Comparison of ENCODE assay signal across 8 cellular contexts in the genomic region with DNA sequence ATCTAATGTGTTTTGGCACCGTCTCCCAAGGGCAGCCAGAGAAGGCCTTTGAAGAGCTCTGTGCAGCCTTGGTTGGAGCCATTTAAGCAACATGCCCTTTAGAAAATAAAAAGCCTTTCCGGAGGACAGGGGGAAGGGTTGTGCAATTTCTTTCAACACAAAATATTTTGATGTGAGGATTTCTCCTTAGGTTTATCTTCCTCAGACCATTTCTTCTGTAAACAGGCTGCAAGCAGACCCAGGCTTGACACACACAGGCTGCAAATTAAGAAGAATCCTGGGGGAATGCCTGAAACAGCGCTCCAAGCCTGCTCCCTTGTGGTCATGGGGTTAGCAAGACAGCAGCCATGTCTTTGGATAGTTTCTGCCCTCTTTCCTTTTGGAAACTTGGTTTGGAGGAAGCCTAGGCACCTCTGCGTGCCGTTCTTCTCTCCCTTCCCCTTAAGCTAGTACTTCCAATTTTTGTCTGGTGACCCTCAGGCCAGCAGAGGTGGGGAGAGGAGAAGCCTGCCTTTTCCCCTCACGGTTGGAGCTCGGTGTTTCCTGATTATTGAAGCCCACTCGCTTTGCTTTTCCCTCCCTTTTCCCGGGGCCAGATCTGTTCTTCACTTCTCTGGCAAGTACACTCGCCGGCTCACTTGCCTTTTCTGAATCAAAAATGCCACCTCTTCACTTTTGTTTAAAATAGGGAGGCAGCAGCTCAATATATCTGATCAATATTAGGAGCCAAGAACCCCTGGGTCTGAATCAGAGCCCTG. TPM values are rescaled to one million over a fixed set of nuclear protein-coding genes. Genes with fewer than 3 reads are reported as not detected.
DNase-seq lines count a peak whose midpoint lies in the region; ATAC-seq and TF ChIP-seq lines count a peak whose summit lies in the region.

No MANE protein-coding gene starts in this region.

- H3K9me3 ChIP-seq in colonic mucosa (no peaks in the 10 kb centered on the region), mesodermal cell (ENCODE audit: control insufficient read depth, low read length) (peaks cover 7% of the 10 kb centered on the region), prostate gland (no peaks in the 10 kb centered on the region)

- H3K4me3 ChIP-seq in AG09309 (ENCODE audit: control insufficient read depth, low read depth, low read length) (no peak overlapping the region), NB4 (ENCODE audit: low read depth, low read length) (no peak overlapping the region), colonic mucosa (no peak overlapping the region), mesodermal cell (ENCODE audit: extremely low read depth, insufficient read depth, low read length, poor library complexity, severe bottlenecking) (no peak overlapping the region), prostate gland (no peak overlapping the region)

- DNase-seq in AG09309 (ENCODE audit: low read depth) = peak; percentile 90
- peak; percentile 31 for DNase-seq in NB4 (ENCODE audit: low read depth)
- peak; percentile 20 for DNase-seq in colonic mucosa
- DNase-seq in prostate gland (ENCODE audit: low spot score) = no peak
- DNase-seq in activated CD8-positive, alpha-beta T cell treated with anti-CD3 and anti-CD28 coated beads for 36 hours = no peak
- no peak for DNase-seq in effector memory CD8-positive, alpha-beta T cell
- DNase-seq in DMS153 treated with DMSO at 0.1 percent for 48 hours (lab: John Stamatoyannopoulos, UW; ENCODE audit: unreplicated experiment) = no peak

- H3K36me3 Mint-ChIP-seq in activated CD8-positive, alpha-beta T cell treated with anti-CD3 and anti-CD28 coated beads for 36 hours (ENCODE audit: low read depth) = no peaks in the 10 kb centered on the region
- no peaks in the 10 kb centered on the region for H3K36me3 Mint-ChIP-seq in effector memory CD8-positive, alpha-beta T cell (ENCODE audit: insufficient read depth)

- CTCF ChIA-PET in activated CD8-positive, alpha-beta T cell treated with anti-CD3 and anti-CD28 coated beads for 36 hours (lab: Charles Lee) = interaction anchor here (0.7 kb wide), 1 partner anchor 11 kb away, joined by 3 read pairs; no protein-coding TSS in a partner anchor

- no peak for TF ChIP-seq POLR2A in NB4 (IDR thresholded peaks at IDR 0.05; ENCODE audit: extremely low read depth, insufficient read length)
- TF ChIP-seq POLR2A in prostate gland (IDR thresholded peaks at IDR 0.05) = no peak

- peaks cover 16% of the 10 kb centered on the region for H3K4me1 Mint-ChIP-seq in activated CD8-positive, alpha-beta T cell treated with anti-CD3 and anti-CD28 coated beads for 36 hours (ENCODE audit: low read depth)
- H3K4me1 Mint-ChIP-seq in effector memory CD8-positive, alpha-beta T cell (ENCODE audit: low read depth in 2 of 2) = no peaks in the 10 kb centered on the region

- H3K27ac ChIP-seq in colonic mucosa (peak overlapping the region; percentile 58), mesodermal cell (ENCODE audit: low read depth, low read length, severe bottlenecking) (peak overlapping the region; percentile 54), prostate gland (peak overlapping the region in 1 of 2 donors; percentile 6)

- no peaks in the 10 kb centered on the region for H3K36me3 ChIP-seq in colonic mucosa
- H3K36me3 ChIP-seq in mesodermal cell (ENCODE audit: control insufficient read depth, insufficient read depth, low read length) = no peaks in the 10 kb centered on the region
- H3K36me3 ChIP-seq in prostate gland = no peaks in the 10 kb centered on the region

- no peak overlapping the region for H3K27ac Mint-ChIP-seq in activated CD8-positive, alpha-beta T cell treated with anti-CD3 and anti-CD28 coated beads for 36 hours
- no peak overlapping the region for H3K27ac Mint-ChIP-seq in effector memory CD8-positive, alpha-beta T cell

- ATAC-seq in activated CD8-positive, alpha-beta T cell treated with anti-CD3 and anti-CD28 coated beads for 36 hours = no peak
- ATAC-seq in effector memory CD8-positive, alpha-beta T cell (replicated peaks) = no peak

- H3K27me3 ChIP-seq in colonic mucosa = no peaks in the 10 kb centered on the region
- no peaks in the 10 kb centered on the region for H3K27me3 ChIP-seq in prostate gland (replicated peaks; ENCODE audit: insufficient read depth)

- POLR2A ChIA-PET in activated CD8-positive, alpha-beta T cell treated with anti-CD3 and anti-CD28 coated beads for 36 hours (lab: Charles Lee) = interaction anchor here (0.7 kb wide), 1 partner anchor 69 kb away, joined by 3 read pairs; no protein-coding TSS in a partner anchor

- WGBS in mesodermal cell (ENCODE audit: insufficient coverage in 2 of 2), 2 experiments = 90 to 91% methylated on average over 6 to 8 of the region's 11 CpGs
- WGBS in prostate gland = 80% methylated on average over 11 of the region's 11 CpGs

- intact Hi-C loops in colonic mucosa (cut with DNase I) = no loop called here
- intact Hi-C loops in prostate gland (cut with DNase I) = loop anchor here (5.0 kb wide), 1 partner anchor 163 kb away; no protein-coding TSS in a partner anchor
- intact Hi-C loops in activated CD8-positive, alpha-beta T cell treated with anti-CD3 and anti-CD28 coated beads for 36 hours (cut with micrococcal nuclease) = no loop called here

- H3K4me1 ChIP-seq in colonic mucosa (no peaks in the 10 kb centered on the region), mesodermal cell (ENCODE audit: control insufficient read depth, insufficient read depth, low read length, poor library complexity, severe bottlenecking) (peaks cover 24% of the 10 kb centered on the region), prostate gland (replicated peaks) (no peaks in the 10 kb centered on the region)

- peaks cover 6% of the 10 kb centered on the region for H3K9me3 Mint-ChIP-seq in activated CD8-positive, alpha-beta T cell treated with anti-CD3 and anti-CD28 coated beads for 36 hours
- no peaks in the 10 kb centered on the region for H3K9me3 Mint-ChIP-seq in effector memory CD8-positive, alpha-beta T cell

- no peaks in the 10 kb centered on the region for H3K27me3 Mint-ChIP-seq in activated CD8-positive, alpha-beta T cell treated with anti-CD3 and anti-CD28 coated beads for 36 hours
- H3K27me3 Mint-ChIP-seq in effector memory CD8-positive, alpha-beta T cell = peaks cover 7 to 27% of the 10 kb centered on the region in 2 donors

- TF ChIP-seq CTCF in AG09309 (IDR thresholded peaks at IDR 0.05; ENCODE audit: control insufficient read depth, insufficient read depth, low read depth, low read length, missing control alignments) (peak; percentile 84), NB4 (IDR thresholded peaks at IDR 0.05; ENCODE audit: low read depth, low read length) (no peak), colonic mucosa (IDR thresholded peaks at IDR 0.05) (no peak), prostate gland (IDR thresholded peaks at IDR 0.05) (peak in 1 of 4 experiments; percentile 5)
- TF ChIP-seq CTCF in activated CD8-positive, alpha-beta T cell treated with anti-CD3 and anti-CD28 coated beads for 36 hours (IDR thresholded peaks at IDR 0.05) = no peak

- H3K9ac ChIP-seq in colonic mucosa (ENCODE audit: low read depth in 2 of 2, low read length in 2 of 2) = no peak overlapping the region

- H3K4me3 Mint-ChIP-seq in activated CD8-positive, alpha-beta T cell treated with anti-CD3 and anti-CD28 coated beads for 36 hours = no peak overlapping the region
- no peak overlapping the region for H3K4me3 Mint-ChIP-seq in effector memory CD8-positive, alpha-beta T cell

RNA-seq across cellular contexts. Expression of gene NOX3, which starts 39.6 kb away (rescaled TPM):
- total RNA-seq in colonic mucosa (not detected), prostate gland (not detected)
- polyA plus RNA-seq in mesodermal cell (2013, experiment 1 of 2) = 0.18 TPM
- polyA plus RNA-seq in mesodermal cell (2013, experiment 2 of 2) = 0.40 TPM
- total RNA-seq in activated CD8-positive, alpha-beta T cell treated with anti-CD3 and anti-CD28 coated beads for 36 hours = not detected

Comparison
In these comparisons a context has a peak if more than half of its experiments do, and no peak if none do; other contexts are left out.
1. DNase-seq: peak in AG09309 (single experiment), NB4 (single experiment) and colonic mucosa (single experiment); none in prostate gland (single experiment), activated CD8-positive, alpha-beta T cell treated with anti-CD3 and anti-CD28 coated beads for 36 hours (single experiment), effector memory CD8-positive, alpha-beta T cell (0 of 3) and DMS153 treated with DMSO at 0.1 percent for 48 hours (single experiment).